16 cellular contexts compared by ENCODE assay signal in the genomic region with DNA sequence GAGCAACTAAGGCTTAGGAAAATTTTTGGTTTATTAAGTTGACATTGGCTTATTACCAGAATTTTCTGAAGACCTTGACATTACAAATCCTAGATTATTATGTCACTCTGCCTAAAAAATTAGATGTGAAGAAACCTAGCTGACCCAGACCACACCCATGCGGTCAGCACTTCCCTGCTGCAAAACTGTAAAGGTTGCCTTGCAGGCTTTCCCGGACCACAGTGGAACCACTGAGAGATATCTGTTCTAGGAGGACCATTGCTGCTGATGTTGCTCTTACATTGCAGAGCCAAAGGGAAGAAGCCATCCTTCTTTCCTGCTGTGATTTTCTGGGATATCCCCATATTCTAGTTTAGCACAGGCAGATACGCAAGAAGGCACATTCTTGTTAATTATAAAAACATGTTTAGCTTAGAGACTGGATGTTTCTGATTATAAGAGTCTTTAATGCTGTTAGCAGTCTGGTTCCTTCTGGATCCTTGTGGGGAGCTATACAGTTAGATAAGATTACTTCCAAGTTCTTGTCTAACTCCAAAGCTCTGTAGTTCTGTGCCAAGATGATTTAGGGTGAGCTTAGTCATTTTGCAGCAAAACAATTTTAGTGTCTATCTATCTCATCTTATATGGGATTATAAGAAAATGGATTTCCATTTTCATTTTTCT.
DNase-seq lines count a peak whose midpoint lies in the region; ATAC-seq and TF ChIP-seq lines count a peak whose summit lies in the region.
"Had no signal": no experiment of that assay in that cellular context is flagged by ENCODE, and none has a peak within 500 bp of the region (broad histone marks: within the 10 kb centered on the region; RNA-seq: fewer than 3 reads in every experiment).

No MANE protein-coding gene starts in this region.

- no peak for TF ChIP-seq POLR2A in tibial nerve (IDR thresholded peaks at IDR 0.05)

- H3K4me1 ChIP-seq in tibial nerve: peaks cover 0 to 9% (median 0%) of the 10 kb centered on the region in 4 donors

- WGBS in tibial nerve, 2 donors: 74 to 77% methylated on average over 3 of the region's 3 CpGs

- no peaks in the 10 kb centered on the region for H3K27me3 ChIP-seq in tibial nerve

- TF ChIP-seq EP300 in tibial nerve (IDR thresholded peaks at IDR 0.05): no peak

- TF ChIP-seq CTCF in AG10803 (conservative IDR thresholded peaks at IDR 0.05; ENCODE audit: low read length) (no peak), cardiac fibroblast (IDR thresholded peaks at IDR 0.05; ENCODE audit: low read depth, low read length) (no peak), fibroblast of villous mesenchyme (IDR thresholded peaks at IDR 0.05; ENCODE audit: insufficient read depth, low read depth, low read length) (no peak), tibial nerve (IDR thresholded peaks at IDR 0.05) (no peak)

- no peak for ATAC-seq in GM18511 (IDR thresholded peaks at IDR 0.05; ENCODE audit: unreplicated experiment)

- H3K9me3 ChIP-seq in tibial nerve: no peaks in the 10 kb centered on the region

- H3K4me3 ChIP-seq in AG10803 (ENCODE audit: low read length) (no peak overlapping the region), cardiac fibroblast (replicated peaks in 1 of 2; ENCODE audit: low read depth in 2 of 2, low read length in 2 of 2) (no peak overlapping the region), fibroblast of villous mesenchyme (ENCODE audit: low read depth, low read length) (no peak overlapping the region), tibial nerve (no peak overlapping the region)

- peak; percentile 44 for DNase-seq in AG10803 (ENCODE audit: low read depth)
- DNase-seq in NOMO-1 treated with DMSO at 0.1 percent for 48 hours (lab: John Stamatoyannopoulos, UW; ENCODE audit: unreplicated experiment): peak; percentile 76
- DNase-seq in cardiac fibroblast (ENCODE audit: low read depth in 2 of 2): peak; percentile 11 to 59
- DNase-seq in fibroblast of villous mesenchyme (ENCODE audit: low read depth): peak; percentile 16
- no peak for DNase-seq in C1 segment of cervical spinal cord (lab: John Stamatoyannopoulos, UW)
- no peak for DNase-seq in UCSD-AML1 (lab: John Stamatoyannopoulos, UW; ENCODE audit: unreplicated experiment)
- no peak for DNase-seq in tibial nerve (ENCODE audit: low spot score in 2 of 2)
- DNase-seq: COR-L47, DMS153, EL, H9, NCI-H1105 treated with DMSO at 0.1 percent for 48 hours, NCI-H187, SHP77 treated with DMSO at 0.1 percent for 48 hours had no signal

- H3K36me3 ChIP-seq in tibial nerve: peaks cover 0 to 30% (median 0%) of the 10 kb centered on the region in 3 donors

- no peak overlapping the region for H3K27ac ChIP-seq in tibial nerve
- H3K27ac ChIP-seq: C4-2B had no signal

Comparison
In these comparisons a context has a peak if more than half of its experiments do, and no peak if none do; other contexts are left out.
1. DNase-seq: peak in AG10803 (single experiment), NOMO-1 treated with DMSO at 0.1 percent for 48 hours (single experiment), cardiac fibroblast (2 of 2) and fibroblast of villous mesenchyme (single experiment); none in C1 segment of cervical spinal cord (0 of 14), UCSD-AML1 (single experiment) and tibial nerve (0 of 2).